1 cellular context compared by ENCODE assay signal in the genomic region with DNA sequence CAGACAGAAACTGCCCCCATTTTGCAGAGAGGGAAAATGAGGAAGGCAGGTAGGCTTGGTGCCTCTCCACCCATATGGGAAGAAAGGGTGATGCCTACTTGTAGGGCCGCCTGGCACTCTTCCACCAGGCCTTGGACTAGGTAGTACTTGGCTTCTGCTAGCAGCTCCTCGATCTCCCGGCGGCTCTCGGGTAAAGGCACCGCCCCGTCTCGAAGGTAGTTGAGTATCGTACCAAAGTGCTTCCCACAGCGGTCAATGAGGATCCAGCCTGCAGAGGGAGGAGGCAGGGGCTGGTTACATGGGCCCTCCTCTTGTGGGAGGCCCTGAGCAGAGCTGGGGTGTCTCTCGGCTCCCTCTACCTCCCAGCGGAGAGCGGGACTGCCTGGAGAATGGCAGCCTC.
TF ChIP-seq lines count a peak whose summit lies in the region.

No MANE protein-coding gene starts in this region.

TF ChIP-seq in endothelial cell of umbilical vein, 7 proteins besides CTCF, POLR2A, EP300 and RAD21:
- TF ChIP-seq FOS (IDR thresholded peaks at IDR 0.05; ENCODE audit: borderline replicate concordance, insufficient read depth, low read length) (no peak), JUN (IDR thresholded peaks at IDR 0.05; ENCODE audit: borderline replicate concordance, insufficient read depth, insufficient read length, low read depth) (no peak), EZH2 (IDR thresholded peaks at IDR 0.05; ENCODE audit: borderline replicate concordance, low read depth, low read length, severe bottlenecking) (no peak), MYC (IDR thresholded peaks at IDR 0.05; ENCODE audit: low read depth, low read length) (no peak), GATA2 (IDR thresholded peaks at IDR 0.05; ENCODE audit: insufficient read depth, insufficient read length, low read depth, low read length) (no peak), POLR2AphosphoS5 (IDR thresholded peaks at IDR 0.05; ENCODE audit: insufficient read depth, low read depth, low read length) (no peak)
- TF ChIP-seq, protein P1, sequence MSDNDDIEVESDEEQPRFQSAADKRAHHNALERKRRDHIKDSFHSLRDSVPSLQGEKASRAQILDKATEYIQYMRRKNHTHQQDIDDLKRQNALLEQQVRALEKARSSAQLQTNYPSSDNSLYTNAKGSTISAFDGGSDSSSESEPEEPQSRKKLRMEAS (IDR thresholded peaks at IDR 0.05; ENCODE audit: insufficient read depth, insufficient read length) = no peak
